ENCODE assay signal across 1 cellular context in the genomic region with DNA sequence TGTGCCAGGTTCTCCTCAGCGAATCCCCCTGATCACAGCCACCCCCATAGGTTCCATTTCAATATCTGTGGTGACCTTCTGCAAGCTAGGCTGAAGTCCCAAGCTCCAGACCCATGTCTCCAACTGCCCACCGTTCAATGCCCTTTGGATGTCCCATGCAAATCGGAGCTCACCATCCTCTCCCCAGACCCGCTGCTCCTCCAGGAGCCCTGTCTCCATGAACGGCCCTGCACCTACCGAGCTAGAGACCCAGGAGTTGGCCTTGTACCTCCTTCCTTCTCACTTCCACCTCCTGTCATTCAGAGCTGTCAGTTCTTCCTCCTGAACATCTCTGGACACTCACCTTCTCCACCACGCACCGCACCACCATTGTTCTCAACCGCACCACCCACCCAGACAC.
TF ChIP-seq lines count a peak whose summit lies in the region.

No MANE protein-coding gene starts in this region.

TF ChIP-seq in GM12878, 131 proteins besides CTCF, POLR2A, EP300 and RAD21 (continued from another document):
- TF ChIP-seq NR2C1 (IDR thresholded peaks at IDR 0.05) (no peak), BHLHE40 (IDR thresholded peaks at IDR 0.05; ENCODE audit: borderline replicate concordance in 1 of 2, low read depth in 2 of 2, low read length in 1 of 2) (no peak), SPI1 (IDR thresholded peaks at IDR 0.05; ENCODE audit: borderline replicate concordance, insufficient read depth, low read depth, low read length) (no peak), GABPA (IDR thresholded peaks at IDR 0.05; ENCODE audit: low read depth) (no peak), SMARCA5 (IDR thresholded peaks at IDR 0.05) (no peak), ZZZ3 (IDR thresholded peaks at IDR 0.05; ENCODE audit: control insufficient read depth, insufficient read length, low read depth) (no peak), DPF2 (IDR thresholded peaks at IDR 0.05) (no peak), HDAC6 (IDR thresholded peaks at IDR 0.05; ENCODE audit: unreplicated experiment) (no peak), ZNF274 (IDR thresholded peaks at IDR 0.05; ENCODE audit: insufficient read depth, insufficient read length) (no peak), BCL11A (IDR thresholded peaks at IDR 0.05; ENCODE audit: low read depth, low read length) (no peak), MYC (IDR thresholded peaks at IDR 0.05; ENCODE audit: insufficient read depth, insufficient read length, insufficient replicate concordance, low read length, severe bottlenecking) (no peak), ZBED1 (IDR thresholded peaks at IDR 0.05; ENCODE audit: borderline replicate concordance) (no peak), IKZF2 (IDR thresholded peaks at IDR 0.05) (no peak), POLR2AphosphoS2 (IDR thresholded peaks at IDR 0.05; ENCODE audit: low read depth, low read length) (no peak), PAX8 (IDR thresholded peaks at IDR 0.05) (no peak)
- TF ChIP-seq, protein P1, sequence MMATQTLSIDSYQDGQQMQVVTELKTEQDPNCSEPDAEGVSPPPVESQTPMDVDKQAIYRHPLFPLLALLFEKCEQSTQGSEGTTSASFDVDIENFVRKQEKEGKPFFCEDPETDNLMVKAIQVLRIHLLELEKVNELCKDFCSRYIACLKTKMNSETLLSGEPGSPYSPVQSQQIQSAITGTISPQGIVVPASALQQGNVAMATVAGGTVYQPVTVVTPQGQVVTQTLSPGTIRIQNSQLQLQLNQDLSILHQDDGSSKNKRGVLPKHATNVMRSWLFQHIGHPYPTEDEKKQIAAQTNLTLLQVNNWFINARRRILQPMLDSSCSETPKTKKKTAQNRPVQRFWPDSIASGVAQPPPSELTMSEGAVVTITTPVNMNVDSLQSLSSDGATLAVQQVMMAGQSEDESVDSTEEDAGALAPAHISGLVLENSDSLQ (IDR thresholded peaks at IDR 0.05): no peak
- TF ChIP-seq, protein P2, sequence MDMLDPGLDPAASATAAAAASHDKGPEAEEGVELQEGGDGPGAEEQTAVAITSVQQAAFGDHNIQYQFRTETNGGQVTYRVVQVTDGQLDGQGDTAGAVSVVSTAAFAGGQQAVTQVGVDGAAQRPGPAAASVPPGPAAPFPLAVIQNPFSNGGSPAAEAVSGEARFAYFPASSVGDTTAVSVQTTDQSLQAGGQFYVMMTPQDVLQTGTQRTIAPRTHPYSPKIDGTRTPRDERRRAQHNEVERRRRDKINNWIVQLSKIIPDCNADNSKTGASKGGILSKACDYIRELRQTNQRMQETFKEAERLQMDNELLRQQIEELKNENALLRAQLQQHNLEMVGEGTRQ (IDR thresholded peaks at IDR 0.05; ENCODE audit: borderline replicate concordance, low read depth, low read length): no peak
